10 cellular contexts compared by ENCODE assay signal in the genomic region with DNA sequence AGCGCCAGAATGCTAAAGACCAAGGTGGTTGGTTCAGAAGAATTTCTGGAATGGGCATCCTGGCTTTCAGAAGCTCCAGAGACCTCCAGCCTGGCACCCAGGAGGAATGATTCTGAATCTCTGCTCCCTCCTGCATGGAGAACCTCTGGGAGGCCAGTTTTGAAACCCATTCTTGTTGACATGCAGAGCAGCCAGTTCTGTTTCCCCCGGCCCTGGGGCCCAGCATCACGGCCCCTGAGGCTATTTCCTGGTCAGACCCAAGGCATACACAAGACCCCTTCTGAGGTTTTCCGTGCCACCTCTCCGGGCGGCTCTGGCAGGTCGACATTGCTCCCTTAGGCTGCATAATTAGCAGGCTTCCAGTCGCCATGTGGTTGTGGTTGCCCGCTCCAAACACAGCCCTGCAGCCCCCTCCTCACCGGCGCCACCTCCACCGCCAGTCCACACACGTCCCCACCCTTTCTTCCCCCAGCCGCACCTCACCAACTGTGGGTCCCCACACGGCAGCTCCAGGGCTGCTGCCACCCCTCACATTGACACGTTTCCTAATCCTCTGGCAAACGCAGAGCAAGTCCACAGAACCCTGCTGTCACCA.
"Had no signal": no experiment of that assay in that cellular context is flagged by ENCODE, and none has a peak within 500 bp of the region (broad histone marks: within the 10 kb centered on the region; RNA-seq: fewer than 3 reads in every experiment).

No MANE protein-coding gene starts in this region.

- H3K4me1 Mint-ChIP-seq: activated CD4-positive, alpha-beta memory T cell treated with anti-CD3 and anti-CD28 coated beads, Interleukin-2, amount 10 ng/mL, durations not matched to agents 7 days and 5 days; activated naive CD8-positive, alpha-beta T cell treated with anti-CD3 and anti-CD28 coated beads for 36 hours had no signal

- H3K9me3 ChIP-seq: neutrophil had no signal

- H3K4me3 ChIP-seq: heart left ventricle, left ventricle myocardium inferior, right atrium auricular region, tibial artery had no signal

- H3K36me3 Mint-ChIP-seq: activated naive CD8-positive, alpha-beta T cell treated with anti-CD3 and anti-CD28 coated beads for 36 hours had no signal

- H3K4me3 Mint-ChIP-seq: activated CD4-positive, alpha-beta memory T cell treated with anti-CD3 and anti-CD28 coated beads, Interleukin-2, amount 10 ng/mL, durations not matched to agents 7 days and 5 days; activated naive CD8-positive, alpha-beta T cell treated with anti-CD3 and anti-CD28 coated beads for 36 hours had no signal

- H3K27ac ChIP-seq: heart left ventricle, left ventricle myocardium inferior, neutrophil, right atrium auricular region, tibial artery had no signal

- H3K27me3 ChIP-seq: right atrium auricular region had no signal

- ATAC-seq: heart left ventricle had no signal

- H3K36me3 ChIP-seq: heart left ventricle, left ventricle myocardium inferior, neutrophil, right atrium auricular region, tibial artery had no signal

- H3K27ac Mint-ChIP-seq: activated CD4-positive, alpha-beta memory T cell treated with anti-CD3 and anti-CD28 coated beads, Interleukin-2, amount 10 ng/mL, durations not matched to agents 7 days and 5 days; activated naive CD8-positive, alpha-beta T cell treated with anti-CD3 and anti-CD28 coated beads for 36 hours had no signal

- H3K4me1 ChIP-seq: heart left ventricle, left ventricle myocardium inferior, right atrium auricular region, tibial artery had no signal

- DNase-seq: activated CD4-positive, alpha-beta memory T cell treated with anti-CD3 and anti-CD28 coated beads, Interleukin-2, amount 10 ng/mL, durations not matched to agents 7 days and 5 days; activated CD4-positive, alpha-beta T cell treated with anti-CD3 and anti-CD28 coated beads for 1 hour; activated gamma-delta T cell treated with Interleukin-2 at 50 U/mL for 16 hours; activated naive CD8-positive, alpha-beta T cell treated with anti-CD3 and anti-CD28 coated beads for 36 hours; activated T-cell treated with anti-CD3 and anti-CD28 coated beads, Interleukin-2, amount 50 U/mL, for 48 hours; heart left ventricle; left ventricle myocardium inferior had no signal
